Comparison of ENCODE assay signal across 1 cellular context in the genomic region with DNA sequence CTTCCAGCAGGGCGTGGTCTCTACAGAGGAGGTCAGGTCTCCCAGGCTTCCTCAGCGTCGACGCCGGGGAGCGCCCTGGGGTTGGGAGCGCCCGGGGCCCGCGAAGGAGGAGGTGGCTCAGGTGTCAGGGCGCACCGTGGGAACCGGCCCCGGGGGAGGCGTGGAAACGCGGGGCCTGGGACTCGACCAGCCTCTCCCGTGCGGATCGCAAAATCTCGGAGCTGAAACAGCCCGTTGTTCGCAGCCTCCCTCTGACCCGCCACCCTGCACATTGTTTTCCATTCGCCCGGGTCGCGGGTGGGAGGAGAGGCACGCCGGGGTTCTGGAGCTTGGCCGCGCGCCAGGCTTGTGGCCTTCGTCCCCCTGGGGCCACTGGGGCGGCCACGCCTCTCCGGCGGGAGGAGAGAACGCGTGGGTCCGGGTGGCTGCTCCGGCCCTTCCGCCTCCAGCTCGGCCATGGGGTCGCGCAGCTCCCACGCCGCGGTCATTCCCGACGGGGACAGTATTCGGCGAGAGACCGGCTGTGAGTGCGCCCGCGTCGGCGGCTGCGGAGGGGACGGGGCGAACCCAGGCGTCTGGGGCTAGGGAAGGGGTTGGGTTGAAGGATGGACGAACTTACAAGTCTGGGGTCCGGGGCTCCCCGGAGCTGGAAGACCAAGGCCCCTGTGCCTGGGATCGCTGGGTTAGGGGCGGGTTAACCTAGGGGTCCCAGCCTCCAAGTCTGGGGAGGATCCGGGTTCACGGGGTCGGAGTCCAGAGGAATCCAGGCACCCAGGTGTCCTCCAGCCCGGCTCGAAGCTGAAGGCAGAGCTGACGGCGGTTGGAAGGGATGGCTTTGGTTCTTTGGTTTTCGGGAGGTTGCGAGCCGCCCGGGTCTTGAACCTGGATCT.
TF ChIP-seq lines count a peak whose summit lies in the region.

A gene (plus strand): TSS at position 433 of the 890 bp plus-strand sequence. CDS start 24 bp downstream, at position 457.

TF ChIP-seq in K562, 482 proteins besides CTCF, POLR2A, EP300 and RAD21 (continued from another document and continues in another):
- TF ChIP-seq TEAD4 (IDR thresholded peaks at IDR 0.05; ENCODE audit: low read length), result no peak
- TF ChIP-seq TEAD4 (CRISPR knock-in tag; IDR thresholded peaks at IDR 0.05; ENCODE audit: borderline replicate concordance), result no peak
- TF ChIP-seq MCM2 (IDR thresholded peaks at IDR 0.05; ENCODE audit: low read depth), result no peak
- no peak for TF ChIP-seq SP1 (CRISPR knock-in tag; IDR thresholded peaks at IDR 0.05)
- no peak for TF ChIP-seq CBFA2T2 (conservative IDR thresholded peaks at IDR 0.05)
- no peak for TF ChIP-seq SMAD1 (IDR thresholded peaks at IDR 0.05; ENCODE audit: low read depth, low read length, partially characterized antibody)
- TF ChIP-seq, protein P1, sequence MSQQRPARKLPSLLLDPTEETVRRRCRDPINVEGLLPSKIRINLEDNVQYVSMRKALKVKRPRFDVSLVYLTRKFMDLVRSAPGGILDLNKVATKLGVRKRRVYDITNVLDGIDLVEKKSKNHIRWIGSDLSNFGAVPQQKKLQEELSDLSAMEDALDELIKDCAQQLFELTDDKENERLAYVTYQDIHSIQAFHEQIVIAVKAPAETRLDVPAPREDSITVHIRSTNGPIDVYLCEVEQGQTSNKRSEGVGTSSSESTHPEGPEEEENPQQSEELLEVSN (IDR thresholded peaks at IDR 0.05; ENCODE audit: borderline replicate concordance in 1 of 2, extremely low read depth in 1 of 2, insufficient read depth in 1 of 2, insufficient read length in 1 of 2, low read depth in 1 of 2, low read length in 1 of 2, poor library complexity in 1 of 2, severe bottlenecking in 1 of 2), result peak; percentile 43 to 52
- peak; percentile 78 for TF ChIP-seq CHD4 (IDR thresholded peaks at IDR 0.05; ENCODE audit: insufficient read depth, insufficient replicate concordance, low read depth, low read length, poor library complexity, severe bottlenecking)
- no peak for TF ChIP-seq ASH1L (IDR thresholded peaks at IDR 0.05; ENCODE audit: borderline replicate concordance, low read depth, partially characterized antibody)
- 0 out of 2 replicates have a peak, but pooled peaks have one; percentile 24 for TF ChIP-seq CBX1 (IDR thresholded peaks at IDR 0.05; ENCODE audit: low read depth)
- no peak for TF ChIP-seq ZNF224 (CRISPR knock-in tag; IDR thresholded peaks at IDR 0.05)
- TF ChIP-seq HMG20A (CRISPR knock-in tag; conservative IDR thresholded peaks at IDR 0.05), result no peak
- TF ChIP-seq RCOR1 (IDR thresholded peaks at IDR 0.05; ENCODE audit: borderline replicate concordance in 1 of 2, low read depth in 2 of 2, low read length in 2 of 2), result no peak
- TF ChIP-seq ZNF41 (CRISPR knock-in tag; conservative IDR thresholded peaks at IDR 0.05), result no peak
- no peak for TF ChIP-seq SIN3B (IDR thresholded peaks at IDR 0.05; ENCODE audit: low read depth)
- no peak for TF ChIP-seq ATF1 (CRISPR knock-in tag; IDR thresholded peaks at IDR 0.05)
- TF ChIP-seq ATF1 (tag; IDR thresholded peaks at IDR 0.05), result 0 out of 2 replicates have a peak, but pooled peaks have one; percentile 52
- no peak for TF ChIP-seq TCFL5 (CRISPR knock-in tag; conservative IDR thresholded peaks at IDR 0.05)
- TF ChIP-seq TAF15 (IDR thresholded peaks at IDR 0.05; ENCODE audit: low read depth, low read length), result no peak
- no peak for TF ChIP-seq ZNF551 (CRISPR knock-in tag; IDR thresholded peaks at IDR 0.05)
- TF ChIP-seq LCOR (CRISPR knock-in tag; IDR thresholded peaks at IDR 0.05), result peak; percentile 54; the same call in 1 of the 2 replicates
- no peak for TF ChIP-seq ZNF239 (CRISPR knock-in tag; IDR thresholded peaks at IDR 0.05)
- TF ChIP-seq, protein P2, sequence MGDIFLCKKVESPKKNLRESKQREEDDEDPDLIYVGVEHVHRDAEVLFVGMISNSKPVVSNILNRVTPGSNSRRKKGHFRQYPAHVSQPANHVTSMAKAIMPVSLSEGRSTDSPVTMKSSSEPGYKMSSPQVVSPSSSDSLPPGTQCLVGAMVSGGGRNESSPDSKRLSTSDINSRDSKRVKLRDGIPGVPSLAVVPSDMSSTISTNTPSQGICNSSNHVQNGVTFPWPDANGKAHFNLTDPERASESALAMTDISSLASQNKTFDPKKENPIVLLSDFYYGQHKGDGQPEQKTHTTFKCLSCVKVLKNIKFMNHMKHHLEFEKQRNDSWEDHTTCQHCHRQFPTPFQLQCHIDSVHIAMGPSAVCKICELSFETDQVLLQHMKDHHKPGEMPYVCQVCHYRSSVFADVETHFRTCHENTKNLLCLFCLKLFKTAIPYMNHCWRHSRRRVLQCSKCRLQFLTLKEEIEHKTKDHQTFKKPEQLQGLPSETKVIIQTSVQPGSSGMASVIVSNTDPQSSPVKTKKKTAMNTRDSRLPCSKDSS (IDR thresholded peaks at IDR 0.05; ENCODE audit: low read depth, partially characterized antibody), result no peak
- TF ChIP-seq FOXJ3 (CRISPR knock-in tag; IDR thresholded peaks at IDR 0.05), result no peak
- TF ChIP-seq MTA1 (IDR thresholded peaks at IDR 0.05; ENCODE audit: borderline replicate concordance), result peak; percentile 49; the same call in 1 of the 2 replicates
- no peak for TF ChIP-seq DPF2 (IDR thresholded peaks at IDR 0.05)
- TF ChIP-seq, protein P3, sequence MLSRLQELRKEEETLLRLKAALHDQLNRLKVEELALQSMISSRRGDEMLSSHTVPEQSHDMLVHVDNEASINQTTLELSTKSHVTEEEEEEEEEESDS (CRISPR knock-in tag; IDR thresholded peaks at IDR 0.05), result no peak
- TF ChIP-seq ZNF165 (CRISPR knock-in tag; IDR thresholded peaks at IDR 0.05; ENCODE audit: borderline replicate concordance), result no peak
- TF ChIP-seq CREBBP (IDR thresholded peaks at IDR 0.05; ENCODE audit: low read depth, low read length), result no peak
- TF ChIP-seq NFYB (IDR thresholded peaks at IDR 0.05; ENCODE audit: extremely low read depth, insufficient read length), result no peak
- TF ChIP-seq ZNF316 (IDR thresholded peaks at IDR 0.05), result no peak
- TF ChIP-seq MAZ (CRISPR knock-in tag; conservative IDR thresholded peaks at IDR 0.05 in 1 of 2, IDR thresholded peaks at IDR 0.05 in 1 of 2), result no peak; a peak in 1 of 4 replicates
- TF ChIP-seq JUN (IDR thresholded peaks at IDR 0.05; ENCODE audit: borderline replicate concordance, low read depth, low read length), result no peak
- TF ChIP-seq JUN (CRISPR knock-in tag; IDR thresholded peaks at IDR 0.05; ENCODE audit: borderline replicate concordance), result no peak
- 0 out of 4 replicates have a peak, but pooled peaks of 1 of the 2 experiments have one; percentile 24 for TF ChIP-seq SIN3A (IDR thresholded peaks at IDR 0.05; ENCODE audit: borderline replicate concordance in 2 of 2, control insufficient read depth in 1 of 2, low read depth in 2 of 2, low read length in 2 of 2)
- no peak for TF ChIP-seq SMARCC2 (IDR thresholded peaks at IDR 0.05; ENCODE audit: low read depth)
- no peak for TF ChIP-seq ZNF785 (CRISPR knock-in tag; IDR thresholded peaks at IDR 0.05)
- TF ChIP-seq ETS2 (tag; IDR thresholded peaks at IDR 0.05; ENCODE audit: borderline replicate concordance, poor library complexity, severe bottlenecking), result no peak
- TF ChIP-seq ZNF175 (CRISPR knock-in tag; IDR thresholded peaks at IDR 0.05; ENCODE audit: low read depth), result no peak
- TF ChIP-seq ZNF253 (CRISPR knock-in tag; conservative IDR thresholded peaks at IDR 0.05), result no peak
- TF ChIP-seq CTBP1 (IDR thresholded peaks at IDR 0.05; ENCODE audit: borderline replicate concordance), result peak; percentile 67
- no peak for TF ChIP-seq BRD4 (IDR thresholded peaks at IDR 0.05)
- TF ChIP-seq HSF4 (CRISPR knock-in tag; IDR thresholded peaks at IDR 0.05; ENCODE audit: borderline replicate concordance), result no peak
- no peak for TF ChIP-seq ZNF274 (IDR thresholded peaks at IDR 0.05; ENCODE audit: borderline replicate concordance, low read depth, low read length)
- TF ChIP-seq NR3C1 (CRISPR knock-in tag; IDR thresholded peaks at IDR 0.05), result no peak
- TF ChIP-seq, protein P4, sequence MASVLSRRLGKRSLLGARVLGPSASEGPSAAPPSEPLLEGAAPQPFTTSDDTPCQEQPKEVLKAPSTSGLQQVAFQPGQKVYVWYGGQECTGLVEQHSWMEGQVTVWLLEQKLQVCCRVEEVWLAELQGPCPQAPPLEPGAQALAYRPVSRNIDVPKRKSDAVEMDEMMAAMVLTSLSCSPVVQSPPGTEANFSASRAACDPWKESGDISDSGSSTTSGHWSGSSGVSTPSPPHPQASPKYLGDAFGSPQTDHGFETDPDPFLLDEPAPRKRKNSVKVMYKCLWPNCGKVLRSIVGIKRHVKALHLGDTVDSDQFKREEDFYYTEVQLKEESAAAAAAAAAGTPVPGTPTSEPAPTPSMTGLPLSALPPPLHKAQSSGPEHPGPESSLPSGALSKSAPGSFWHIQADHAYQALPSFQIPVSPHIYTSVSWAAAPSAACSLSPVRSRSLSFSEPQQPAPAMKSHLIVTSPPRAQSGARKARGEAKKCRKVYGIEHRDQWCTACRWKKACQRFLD (CRISPR knock-in tag; IDR thresholded peaks at IDR 0.05), result no peak
- no peak for TF ChIP-seq ZKSCAN1 (IDR thresholded peaks at IDR 0.05; ENCODE audit: low read depth, low read length)
- TF ChIP-seq CXXC5 (CRISPR knock-in tag; IDR thresholded peaks at IDR 0.05), result peak; percentile 54
- TF ChIP-seq, protein P5, sequence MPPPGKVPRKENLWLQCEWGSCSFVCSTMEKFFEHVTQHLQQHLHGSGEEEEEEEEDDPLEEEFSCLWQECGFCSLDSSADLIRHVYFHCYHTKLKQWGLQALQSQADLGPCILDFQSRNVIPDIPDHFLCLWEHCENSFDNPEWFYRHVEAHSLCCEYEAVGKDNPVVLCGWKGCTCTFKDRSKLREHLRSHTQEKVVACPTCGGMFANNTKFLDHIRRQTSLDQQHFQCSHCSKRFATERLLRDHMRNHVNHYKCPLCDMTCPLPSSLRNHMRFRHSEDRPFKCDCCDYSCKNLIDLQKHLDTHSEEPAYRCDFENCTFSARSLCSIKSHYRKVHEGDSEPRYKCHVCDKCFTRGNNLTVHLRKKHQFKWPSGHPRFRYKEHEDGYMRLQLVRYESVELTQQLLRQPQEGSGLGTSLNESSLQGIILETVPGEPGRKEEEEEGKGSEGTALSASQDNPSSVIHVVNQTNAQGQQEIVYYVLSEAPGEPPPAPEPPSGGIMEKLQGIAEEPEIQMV (tag; conservative IDR thresholded peaks at IDR 0.05; ENCODE audit: low read depth), result no peak
- TF ChIP-seq, protein P6, sequence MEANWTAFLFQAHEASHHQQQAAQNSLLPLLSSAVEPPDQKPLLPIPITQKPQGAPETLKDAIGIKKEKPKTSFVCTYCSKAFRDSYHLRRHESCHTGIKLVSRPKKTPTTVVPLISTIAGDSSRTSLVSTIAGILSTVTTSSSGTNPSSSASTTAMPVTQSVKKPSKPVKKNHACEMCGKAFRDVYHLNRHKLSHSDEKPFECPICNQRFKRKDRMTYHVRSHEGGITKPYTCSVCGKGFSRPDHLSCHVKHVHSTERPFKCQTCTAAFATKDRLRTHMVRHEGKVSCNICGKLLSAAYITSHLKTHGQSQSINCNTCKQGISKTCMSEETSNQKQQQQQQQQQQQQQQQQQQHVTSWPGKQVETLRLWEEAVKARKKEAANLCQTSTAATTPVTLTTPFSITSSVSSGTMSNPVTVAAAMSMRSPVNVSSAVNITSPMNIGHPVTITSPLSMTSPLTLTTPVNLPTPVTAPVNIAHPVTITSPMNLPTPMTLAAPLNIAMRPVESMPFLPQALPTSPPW (CRISPR knock-in tag; IDR thresholded peaks at IDR 0.05), result no peak
- no peak for TF ChIP-seq GABPB2 (CRISPR knock-in tag; conservative IDR thresholded peaks at IDR 0.05)
- TF ChIP-seq TFAM (CRISPR knock-in tag; conservative IDR thresholded peaks at IDR 0.05), result no peak
- TF ChIP-seq, protein P7, sequence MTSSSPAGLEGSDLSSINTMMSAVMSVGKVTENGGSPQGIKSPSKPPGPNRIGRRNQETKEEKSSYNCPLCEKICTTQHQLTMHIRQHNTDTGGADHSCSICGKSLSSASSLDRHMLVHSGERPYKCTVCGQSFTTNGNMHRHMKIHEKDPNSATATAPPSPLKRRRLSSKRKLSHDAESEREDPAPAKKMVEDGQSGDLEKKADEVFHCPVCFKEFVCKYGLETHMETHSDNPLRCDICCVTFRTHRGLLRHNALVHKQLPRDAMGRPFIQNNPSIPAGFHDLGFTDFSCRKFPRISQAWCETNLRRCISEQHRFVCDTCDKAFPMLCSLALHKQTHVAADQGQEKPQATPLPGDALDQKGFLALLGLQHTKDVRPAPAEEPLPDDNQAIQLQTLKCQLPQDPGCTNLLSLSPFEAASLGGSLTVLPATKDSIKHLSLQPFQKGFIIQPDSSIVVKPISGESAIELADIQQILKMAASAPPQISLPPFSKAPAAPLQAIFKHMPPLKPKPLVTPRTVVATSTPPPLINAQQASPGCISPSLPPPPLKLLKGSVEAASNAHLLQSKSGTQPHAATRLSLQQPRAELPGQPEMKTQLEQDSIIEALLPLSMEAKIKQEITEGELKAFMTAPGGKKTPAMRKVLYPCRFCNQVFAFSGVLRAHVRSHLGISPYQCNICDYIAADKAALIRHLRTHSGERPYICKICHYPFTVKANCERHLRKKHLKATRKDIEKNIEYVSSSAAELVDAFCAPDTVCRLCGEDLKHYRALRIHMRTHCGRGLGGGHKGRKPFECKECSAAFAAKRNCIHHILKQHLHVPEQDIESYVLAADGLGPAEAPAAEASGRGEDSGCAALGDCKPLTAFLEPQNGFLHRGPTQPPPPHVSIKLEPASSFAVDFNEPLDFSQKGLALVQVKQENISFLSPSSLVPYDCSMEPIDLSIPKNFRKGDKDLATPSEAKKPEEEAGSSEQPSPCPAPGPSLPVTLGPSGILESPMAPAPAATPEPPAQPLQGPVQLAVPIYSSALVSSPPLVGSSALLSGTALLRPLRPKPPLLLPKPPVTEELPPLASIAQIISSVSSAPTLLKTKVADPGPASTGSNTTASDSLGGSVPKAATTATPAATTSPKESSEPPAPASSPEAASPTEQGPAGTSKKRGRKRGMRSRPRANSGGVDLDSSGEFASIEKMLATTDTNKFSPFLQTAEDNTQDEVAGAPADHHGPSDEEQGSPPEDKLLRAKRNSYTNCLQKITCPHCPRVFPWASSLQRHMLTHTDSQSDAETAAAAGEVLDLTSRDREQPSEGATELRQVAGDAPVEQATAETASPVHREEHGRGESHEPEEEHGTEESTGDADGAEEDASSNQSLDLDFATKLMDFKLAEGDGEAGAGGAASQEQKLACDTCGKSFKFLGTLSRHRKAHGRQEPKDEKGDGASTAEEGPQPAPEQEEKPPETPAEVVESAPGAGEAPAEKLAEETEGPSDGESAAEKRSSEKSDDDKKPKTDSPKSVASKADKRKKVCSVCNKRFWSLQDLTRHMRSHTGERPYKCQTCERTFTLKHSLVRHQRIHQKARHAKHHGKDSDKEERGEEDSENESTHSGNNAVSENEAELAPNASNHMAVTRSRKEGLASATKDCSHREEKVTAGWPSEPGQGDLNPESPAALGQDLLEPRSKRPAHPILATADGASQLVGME (CRISPR knock-in tag; IDR thresholded peaks at IDR 0.05), result no peak
- TF ChIP-seq PRMT5 (CRISPR knock-in tag; IDR thresholded peaks at IDR 0.05), result no peak
- peak; percentile 68 for TF ChIP-seq POLR2G (IDR thresholded peaks at IDR 0.05; ENCODE audit: low read depth, low read length)
- TF ChIP-seq L3MBTL2 (IDR thresholded peaks at IDR 0.05), result peak; percentile 89
- no peak for TF ChIP-seq GABPB1 (CRISPR knock-in tag; IDR thresholded peaks at IDR 0.05)
- TF ChIP-seq MCM3 (IDR thresholded peaks at IDR 0.05), result no peak
- no peak for TF ChIP-seq FOXA3 (CRISPR knock-in tag; conservative IDR thresholded peaks at IDR 0.05 in 1 of 2, IDR thresholded peaks at IDR 0.05 in 1 of 2)
- no peak for TF ChIP-seq HNRNPL (IDR thresholded peaks at IDR 0.05; ENCODE audit: low read depth, low read length)
- peak; percentile 44; the same call in 1 of the 2 replicates for TF ChIP-seq ATF7 (IDR thresholded peaks at IDR 0.05)
